ENCODE assay signal across 21 cellular contexts in the genomic region with DNA sequence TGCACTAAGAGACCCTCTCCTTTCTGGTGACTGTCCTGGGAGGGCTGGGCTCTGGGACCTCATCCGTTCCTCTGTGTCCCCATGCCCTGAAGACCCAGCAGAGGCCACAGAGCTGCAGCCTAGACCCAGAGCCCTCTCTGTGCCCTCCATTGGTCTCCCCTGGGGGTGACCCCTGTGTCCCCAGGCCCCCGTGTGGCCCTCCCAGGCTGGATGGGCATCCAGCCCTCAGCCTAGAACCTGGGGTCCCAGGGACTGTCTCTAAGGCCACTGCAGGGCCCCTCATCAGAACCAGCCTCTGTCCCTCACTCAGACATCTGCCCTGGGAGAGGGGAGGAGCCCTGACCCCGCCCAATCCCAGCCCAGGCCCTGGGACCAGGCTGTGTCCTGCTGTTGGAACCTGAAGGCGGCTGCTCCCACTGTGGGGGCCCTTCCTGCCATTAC. TPM values are rescaled to one million over a fixed set of nuclear protein-coding genes. Genes with fewer than 3 reads are reported as not detected.
"Had no signal": no experiment of that assay in that cellular context is flagged by ENCODE, and none has a peak within 500 bp of the region (broad histone marks: within the 10 kb centered on the region; RNA-seq: fewer than 3 reads in every experiment).

No MANE protein-coding gene starts in this region.

- ATAC-seq: activated naive CD4-positive, alpha-beta T cell treated with anti-CD3 and anti-CD28 coated beads, Interleukin-2, amount 50 U/mL, for 72 hours had no signal

- H3K4me1 Mint-ChIP-seq: brain; central memory CD8-positive, alpha-beta T cell had no signal

- H3K4me3 Mint-ChIP-seq: activated CD4-positive, alpha-beta memory T cell treated with anti-CD3 and anti-CD28 coated beads, Interleukin-2, amount 10 ng/mL, durations not matched to agents 7 days and 5 days; activated T-cell treated with anti-CD3 and anti-CD28 coated beads, Interleukin-2, amount 50 U/mL, for 24 hours; brain; central memory CD8-positive, alpha-beta T cell had no signal

- H3K27me3 ChIP-seq: foreskin keratinocyte, right lobe of liver, thyroid gland had no signal

- H3K9me3 ChIP-seq: right lobe of liver, thyroid gland had no signal

- H3K4me2 ChIP-seq: smooth muscle cell had no signal

- H3K4me3 ChIP-seq: right lobe of liver, smooth muscle cell, thyroid gland had no signal

- H3K27ac Mint-ChIP-seq: activated CD4-positive, alpha-beta memory T cell treated with anti-CD3 and anti-CD28 coated beads, Interleukin-2, amount 10 ng/mL, durations not matched to agents 7 days and 5 days; activated naive CD4-positive, alpha-beta T cell treated with anti-CD3 and anti-CD28 coated beads, Interleukin-2, amount 50 U/mL, for 72 hours; activated T-cell treated with anti-CD3 and anti-CD28 coated beads, Interleukin-2, amount 50 U/mL, for 24 hours; brain had no signal

- H3K36me3 Mint-ChIP-seq: activated naive CD4-positive, alpha-beta T cell treated with anti-CD3 and anti-CD28 coated beads, Interleukin-2, amount 50 U/mL, for 72 hours; brain had no signal

- H3K9me3 Mint-ChIP-seq: activated CD4-positive, alpha-beta memory T cell treated with anti-CD3 and anti-CD28 coated beads, Interleukin-2, amount 10 ng/mL, durations not matched to agents 7 days and 5 days; activated T-cell treated with anti-CD3 and anti-CD28 coated beads, Interleukin-2, amount 50 U/mL, for 24 hours; central memory CD8-positive, alpha-beta T cell had no signal

- H3K4me1 ChIP-seq: foreskin keratinocyte, right lobe of liver, thyroid gland had no signal

- H3K27ac ChIP-seq: foreskin keratinocyte, right lobe of liver, thyroid gland, VCaP had no signal

- DNase-seq: activated CD4-positive, alpha-beta memory T cell treated with anti-CD3 and anti-CD28 coated beads, Interleukin-2, amount 10 ng/mL, durations not matched to agents 7 days and 5 days; activated gamma-delta T cell; activated T-cell treated with anti-CD3 and anti-CD28 coated beads, Interleukin-2, amount 50 U/mL, for 24 hours; amygdala; cortex of kidney; effector CD8-positive, alpha-beta T cell; foreskin keratinocyte; glutamatergic neuron; thyroid gland had no signal

- H3K36me3 ChIP-seq: right lobe of liver, thyroid gland had no signal

RNA-seq across cellular contexts. Expression of a gene that starts 5.7 kb away (rescaled TPM):
- total RNA-seq: activated naive CD4-positive, alpha-beta T cell treated with anti-CD3 and anti-CD28 coated beads, Interleukin-2, amount 50 U/mL, for 72 hours; foreskin keratinocyte; mesenteric fat pad; osteocyte; pulmonary artery endothelial cell; right lobe of liver; smooth muscle cell; T-helper 1 cell treated with Interleukin-12 subunit alpha and Interleukin-12 subunit beta and Interleukin-4 antibody, amounts not matched to agents 30 ng/mL and 1 ng/mL, for 36 hours; thyroid gland had no signal
- polyA plus RNA-seq: foreskin keratinocyte, liver, neural cell, smooth muscle cell had no signal

RNA-seq across cellular contexts. Expression of a gene that starts 57.7 kb away (rescaled TPM):
- total RNA-seq: smooth muscle cell had no signal
- polyA plus RNA-seq: liver, smooth muscle cell had no signal
